22 cellular contexts compared by ENCODE assay signal in genomic region chr2:33250417-33251029, GRCh38.
A peak's percentile ranks its signal among the peaks of the same experiment; 100 is the strongest.
DNase-seq lines count a peak whose midpoint lies in the region; ATAC-seq and TF ChIP-seq lines count a peak whose summit lies in the region.
"Had no signal": no experiment of that assay in that cellular context is flagged by ENCODE, and none has a peak within 500 bp of the region (broad histone marks: within the 10 kb centered on the region; RNA-seq: fewer than 3 reads in every experiment).

No MANE protein-coding gene starts in this region.

- H3K4me1 ChIP-seq in tibial artery = peaks cover 0 to 32% (median 10%) of the 10 kb centered on the region in 4 donors
- H3K4me1 ChIP-seq: BE2C, HAP-1, Peyer's patch, SJCRH30 had no signal

- TF ChIP-seq CTCF in chondrocyte (IDR thresholded peaks at IDR 0.05) (no peak), tibial artery (IDR thresholded peaks at IDR 0.05) (no peak)

- no peaks in the 10 kb centered on the region for H3K36me3 ChIP-seq in H7 (replicated peaks; ENCODE audit: control insufficient read depth, insufficient read depth, low read length)
- peaks cover 21 to 29% (median 23%) of the 10 kb centered on the region in 3 donors for H3K36me3 ChIP-seq in tibial artery
- H3K36me3 ChIP-seq: BE2C, HAP-1, Peyer's patch had no signal

- no peaks in the 10 kb centered on the region for H3K27me3 ChIP-seq in H7 (ENCODE audit: control insufficient read depth, insufficient read depth, low read length)
- H3K27me3 ChIP-seq in tibial artery = no peaks in the 10 kb centered on the region
- H3K27me3 ChIP-seq: BE2C, Peyer's patch, SJCRH30 had no signal

- H3K36me3 Mint-ChIP-seq in chondrocyte (ENCODE audit: low read depth) = peaks cover 34% of the 10 kb centered on the region
- H3K36me3 Mint-ChIP-seq in natural killer cell treated with Interleukin-12 subunit alpha and Interleukin-12 subunit beta and Interleukin-15 and Interleukin-18, amount 100 ng/mL, for 72 hours = no peaks in the 10 kb centered on the region
- H3K36me3 Mint-ChIP-seq: CD4-positive, CD25-positive, alpha-beta regulatory T cell had no signal

- no peaks in the 10 kb centered on the region for H3K9me3 ChIP-seq in tibial artery
- H3K9me3 ChIP-seq: BE2C, HAP-1, Peyer's patch, SJCRH30 had no signal

- no peak overlapping the region for H3K4me3 Mint-ChIP-seq in chondrocyte (ENCODE audit: unreplicated experiment)
- H3K4me3 Mint-ChIP-seq in natural killer cell treated with Interleukin-12 subunit alpha and Interleukin-12 subunit beta and Interleukin-15 and Interleukin-18, amount 100 ng/mL, for 72 hours = no peak overlapping the region
- H3K4me3 Mint-ChIP-seq: CD4-positive, CD25-positive, alpha-beta regulatory T cell had no signal

- H3K4me1 Mint-ChIP-seq in chondrocyte (ENCODE audit: low read depth) = peaks cover 3% of the 10 kb centered on the region
- H3K4me1 Mint-ChIP-seq in natural killer cell treated with Interleukin-12 subunit alpha and Interleukin-12 subunit beta and Interleukin-15 and Interleukin-18, amount 100 ng/mL, for 72 hours (ENCODE audit: low read depth in 2 of 2) = no peaks in the 10 kb centered on the region
- H3K4me1 Mint-ChIP-seq: CD4-positive, CD25-positive, alpha-beta regulatory T cell had no signal

- peak; percentile 7 for DNase-seq in H7
- DNase-seq in chondrocyte (ENCODE audit: low spot score) = no peak
- no peak for DNase-seq in natural killer cell treated with Interleukin-12 subunit alpha and Interleukin-12 subunit beta and Interleukin-15 and Interleukin-18, amount 100 ng/mL, for 72 hours (ENCODE audit: low spot score)
- DNase-seq in tibial artery = no peak
- no peak for DNase-seq in LoVo (ENCODE audit: low spot score)
- no peak for DNase-seq in mesenteric fat pad (ENCODE audit: low spot score)
- no peak for DNase-seq in NCI-H187 (lab: John Stamatoyannopoulos, UW)
- DNase-seq: BE2C; CD4-positive, CD25-positive, alpha-beta regulatory T cell; EL; NCI-H1105; NCI-H146; NCI-H2029 treated with DMSO at 0.1 percent for 48 hours; NCI-H2171; NCI-H345; NCI-H524 treated with DMSO at 0.1 percent for 48 hours; Peyer's patch; SJCRH30 had no signal

- peak overlapping the region; percentile 39 to 52 for H3K27ac ChIP-seq in tibial artery
- H3K27ac ChIP-seq: HL-60, Peyer's patch, SJCRH30 had no signal

- H3K4me3 ChIP-seq in H7 (ENCODE audit: insufficient read depth, low read depth, low read length) = no peak overlapping the region
- no peak overlapping the region for H3K4me3 ChIP-seq in tibial artery
- H3K4me3 ChIP-seq: HAP-1, K562, Peyer's patch, SJCRH30 had no signal

- H3K9me3 Mint-ChIP-seq in chondrocyte (ENCODE audit: low read depth) = no peaks in the 10 kb centered on the region
- H3K9me3 Mint-ChIP-seq in natural killer cell treated with Interleukin-12 subunit alpha and Interleukin-12 subunit beta and Interleukin-15 and Interleukin-18, amount 100 ng/mL, for 72 hours = no peaks in the 10 kb centered on the region
- H3K9me3 Mint-ChIP-seq: CD4-positive, CD25-positive, alpha-beta regulatory T cell had no signal

- intact Hi-C loops in tibial artery (cut with DNase I; ENCODE audit: low total_unique reads) = no loop called here

- ATAC-seq in natural killer cell treated with Interleukin-12 subunit alpha and Interleukin-12 subunit beta and Interleukin-15 and Interleukin-18, amount 100 ng/mL, for 72 hours = peak; percentile 48 to 60
- ATAC-seq: HepG2, K562 had no signal

- peak overlapping the region; percentile 5 for H3K27ac Mint-ChIP-seq in chondrocyte (ENCODE audit: unreplicated experiment)
- H3K27ac Mint-ChIP-seq in natural killer cell treated with Interleukin-12 subunit alpha and Interleukin-12 subunit beta and Interleukin-15 and Interleukin-18, amount 100 ng/mL, for 72 hours = no peak overlapping the region

- no peaks in the 10 kb centered on the region for H3K27me3 Mint-ChIP-seq in chondrocyte (ENCODE audit: low read depth)
- peaks cover 0 to 4% of the 10 kb centered on the region in 2 donors for H3K27me3 Mint-ChIP-seq in natural killer cell treated with Interleukin-12 subunit alpha and Interleukin-12 subunit beta and Interleukin-15 and Interleukin-18, amount 100 ng/mL, for 72 hours
